In genomic region chr10:91901784-91902677, GRCh38 we compare ENCODE assay signal across 8 cellular contexts.
DNase-seq lines count a peak whose midpoint lies in the region; ATAC-seq, FAIRE-seq and TF ChIP-seq lines count a peak whose summit lies in the region.

No MANE protein-coding gene starts in this region.

- no peak for FAIRE-seq in D721Med (lab: Jason Lieb, UNC)

- ATAC-seq in HG02678 (IDR thresholded peaks at IDR 0.05; ENCODE audit: unreplicated experiment): no peak

- DNase-seq in DMS53 (lab: John Stamatoyannopoulos, UW) (peak; percentile 90), NCI-H226 (peak; percentile 92), glomerular visceral epithelial cell (ENCODE audit: extremely low spot score) (peak; percentile 75), D721Med (ENCODE audit: insufficient read length, low spot score) (no peak), iPS-NIHi11 (ENCODE audit: low spot score) (no peak)
- DNase-seq in activated T-cell treated with anti-CD3 and anti-CD28 coated beads, Interleukin-2, amount 50 U/mL, for 48 hours: peak; percentile 34 to 55
- DNase-seq in stimulated activated CD4-positive, alpha-beta T cell treated with anti-CD3 and anti-CD28 coated beads, Interleukin-4, amount 100 ng/mL, for 48 hours (ENCODE audit: low read depth in 2 of 2): peak; percentile 37 to 64

- no peak for TF ChIP-seq CTCF in D721Med (IDR thresholded peaks at IDR 0.05; ENCODE audit: insufficient read depth, missing control alignments)

Comparison
In these comparisons a context has a peak if more than half of its experiments do, and no peak if none do; other contexts are left out.
1. DNase-seq: peak in DMS53 (single experiment), NCI-H226 (single experiment), activated T-cell treated with anti-CD3 and anti-CD28 coated beads, Interleukin-2, amount 50 U/mL, for 48 hours (2 of 2), glomerular visceral epithelial cell (single experiment) and stimulated activated CD4-positive, alpha-beta T cell treated with anti-CD3 and anti-CD28 coated beads, Interleukin-4, amount 100 ng/mL, for 48 hours (2 of 2); none in D721Med (single experiment) and iPS-NIHi11 (single experiment).